In the genomic region with DNA sequence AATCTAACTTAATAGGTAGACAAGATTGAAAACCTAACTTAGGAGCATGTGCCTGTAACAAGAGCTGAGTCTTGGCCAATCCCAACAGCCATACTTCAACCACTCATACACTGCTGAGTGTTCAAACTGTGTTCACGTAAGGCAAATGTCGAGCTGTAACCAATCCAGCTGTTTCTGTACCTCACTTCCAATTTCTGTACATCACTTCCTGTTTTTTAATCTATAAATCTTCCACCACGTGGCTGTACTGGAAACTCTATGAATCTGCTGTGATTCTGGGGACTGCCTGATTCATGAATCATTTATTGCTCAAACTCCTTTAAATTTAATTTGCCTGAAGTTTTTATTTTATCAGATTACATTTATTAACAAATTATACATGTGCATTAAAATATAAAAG, we compare ENCODE assay signal across 11 cellular contexts. TPM values are rescaled to one million over a fixed set of nuclear protein-coding genes. Genes with fewer than 3 reads are reported as not detected.
DNase-seq lines count a peak whose midpoint lies in the region; ATAC-seq lines count a peak whose summit lies in the region.
"Had no signal": no experiment of that assay in that cellular context is flagged by ENCODE, and none has a peak within 500 bp of the region (broad histone marks: within the 10 kb centered on the region; RNA-seq: fewer than 3 reads in every experiment).

No MANE protein-coding gene starts in this region.

- CTCF ChIA-PET in activated CD4-positive, alpha-beta T cell treated with anti-CD3 and anti-CD28 coated beads, Interleukin-2, amount 10 ng/mL, durations not matched to agents 7 days and 5 days (lab: Charles Lee) = no interaction called here

- no peak overlapping the region for H3K4me3 Mint-ChIP-seq in activated CD4-positive, alpha-beta T cell treated with anti-CD3 and anti-CD28 coated beads, Interleukin-2, amount 10 ng/mL, durations not matched to agents 24 days and 14 days
- H3K4me3 Mint-ChIP-seq in activated CD4-positive, alpha-beta T cell treated with anti-CD3 and anti-CD28 coated beads, Interleukin-2, amount 10 ng/mL, durations not matched to agents 7 days and 5 days = no peak overlapping the region
- H3K4me3 Mint-ChIP-seq in activated naive CD8-positive, alpha-beta T cell treated with anti-CD3 and anti-CD28 coated beads for 36 hours = no peak overlapping the region
- no peak overlapping the region for H3K4me3 Mint-ChIP-seq in naive B cell
- H3K4me3 Mint-ChIP-seq: immature natural killer cell had no signal

- no peak for DNase-seq in activated CD4-positive, alpha-beta T cell treated with anti-CD3 and anti-CD28 coated beads, Interleukin-2, amount 10 ng/mL, durations not matched to agents 24 days and 14 days
- no peak for DNase-seq in activated CD4-positive, alpha-beta T cell treated with anti-CD3 and anti-CD28 coated beads, Interleukin-2, amount 10 ng/mL, durations not matched to agents 7 days and 5 days
- DNase-seq in LHCN-M2 (ENCODE audit: low read depth) (peak; percentile 46), naive B cell (no peak), NCI-H187 (lab: John Stamatoyannopoulos, UW) (no peak)
- DNase-seq in activated naive CD8-positive, alpha-beta T cell treated with anti-CD3 and anti-CD28 coated beads for 36 hours = no peak
- DNase-seq: effector CD8-positive, alpha-beta T cell; immature natural killer cell; NCI-H774 had no signal

- no peaks in the 10 kb centered on the region for H3K27me3 Mint-ChIP-seq in activated CD4-positive, alpha-beta T cell treated with anti-CD3 and anti-CD28 coated beads, Interleukin-2, amount 10 ng/mL, durations not matched to agents 24 days and 14 days
- no peaks in the 10 kb centered on the region for H3K27me3 Mint-ChIP-seq in activated CD4-positive, alpha-beta T cell treated with anti-CD3 and anti-CD28 coated beads, Interleukin-2, amount 10 ng/mL, durations not matched to agents 7 days and 5 days
- H3K27me3 Mint-ChIP-seq in activated naive CD8-positive, alpha-beta T cell treated with anti-CD3 and anti-CD28 coated beads for 36 hours = no peaks in the 10 kb centered on the region
- H3K27me3 Mint-ChIP-seq in naive B cell = peaks cover 0 to 8% (median 0%) of the 10 kb centered on the region in 3 donors

- ATAC-seq in naive B cell (ENCODE audit: low read depth in 2 of 2) (peak; percentile 30 to 41), GM21360 (IDR thresholded peaks at IDR 0.05; ENCODE audit: unreplicated experiment) (no peak), HG03175 (IDR thresholded peaks at IDR 0.05; ENCODE audit: unreplicated experiment) (no peak)

- peak overlapping the region; percentile 28 for H3K27ac Mint-ChIP-seq in activated CD4-positive, alpha-beta T cell treated with anti-CD3 and anti-CD28 coated beads, Interleukin-2, amount 10 ng/mL, durations not matched to agents 24 days and 14 days
- H3K27ac Mint-ChIP-seq in activated CD4-positive, alpha-beta T cell treated with anti-CD3 and anti-CD28 coated beads, Interleukin-2, amount 10 ng/mL, durations not matched to agents 7 days and 5 days = no peak overlapping the region
- peak overlapping the region; percentile 78 for H3K27ac Mint-ChIP-seq in activated naive CD8-positive, alpha-beta T cell treated with anti-CD3 and anti-CD28 coated beads for 36 hours
- no peak overlapping the region for H3K27ac Mint-ChIP-seq in naive B cell

- H3K9me3 Mint-ChIP-seq in activated CD4-positive, alpha-beta T cell treated with anti-CD3 and anti-CD28 coated beads, Interleukin-2, amount 10 ng/mL, durations not matched to agents 24 days and 14 days = peaks cover 10% of the 10 kb centered on the region
- peaks cover 9% of the 10 kb centered on the region for H3K9me3 Mint-ChIP-seq in activated CD4-positive, alpha-beta T cell treated with anti-CD3 and anti-CD28 coated beads, Interleukin-2, amount 10 ng/mL, durations not matched to agents 7 days and 5 days
- peaks cover 18% of the 10 kb centered on the region for H3K9me3 Mint-ChIP-seq in activated naive CD8-positive, alpha-beta T cell treated with anti-CD3 and anti-CD28 coated beads for 36 hours
- H3K9me3 Mint-ChIP-seq in naive B cell = peaks cover 0 to 2% (median 0%) of the 10 kb centered on the region in 7 donors
- H3K9me3 Mint-ChIP-seq: immature natural killer cell had no signal

- POLR2A ChIA-PET in activated CD4-positive, alpha-beta T cell treated with anti-CD3 and anti-CD28 coated beads, Interleukin-2, amount 10 ng/mL, durations not matched to agents 7 days and 5 days (lab: Charles Lee) = no interaction called here

- H3K36me3 Mint-ChIP-seq in activated CD4-positive, alpha-beta T cell treated with anti-CD3 and anti-CD28 coated beads, Interleukin-2, amount 10 ng/mL, durations not matched to agents 24 days and 14 days (ENCODE audit: low read depth) = peaks cover 6% of the 10 kb centered on the region
- peaks cover 5% of the 10 kb centered on the region for H3K36me3 Mint-ChIP-seq in activated CD4-positive, alpha-beta T cell treated with anti-CD3 and anti-CD28 coated beads, Interleukin-2, amount 10 ng/mL, durations not matched to agents 7 days and 5 days (ENCODE audit: low read depth)
- peaks cover 30% of the 10 kb centered on the region for H3K36me3 Mint-ChIP-seq in activated naive CD8-positive, alpha-beta T cell treated with anti-CD3 and anti-CD28 coated beads for 36 hours
- H3K36me3 Mint-ChIP-seq in naive B cell = no peaks in the 10 kb centered on the region
- H3K36me3 Mint-ChIP-seq: immature natural killer cell had no signal

- peaks cover 27% of the 10 kb centered on the region for H3K4me1 Mint-ChIP-seq in activated CD4-positive, alpha-beta T cell treated with anti-CD3 and anti-CD28 coated beads, Interleukin-2, amount 10 ng/mL, durations not matched to agents 24 days and 14 days
- H3K4me1 Mint-ChIP-seq in activated CD4-positive, alpha-beta T cell treated with anti-CD3 and anti-CD28 coated beads, Interleukin-2, amount 10 ng/mL, durations not matched to agents 7 days and 5 days = peaks cover 35% of the 10 kb centered on the region
- peaks cover 44% of the 10 kb centered on the region for H3K4me1 Mint-ChIP-seq in activated naive CD8-positive, alpha-beta T cell treated with anti-CD3 and anti-CD28 coated beads for 36 hours
- peaks cover 0 to 3% (median 1%) of the 10 kb centered on the region in 3 donors for H3K4me1 Mint-ChIP-seq in naive B cell

- intact Hi-C loops in activated CD4-positive, alpha-beta T cell treated with anti-CD3 and anti-CD28 coated beads, Interleukin-2, amount 10 ng/mL, durations not matched to agents 24 days and 14 days (cut with micrococcal nuclease) = no loop called here

RNA-seq across cellular contexts. Expression of a gene that starts 44.6 kb away (rescaled TPM):
- total RNA-seq in activated CD4-positive, alpha-beta T cell treated with anti-CD3 and anti-CD28 coated beads, Interleukin-2, amount 10 ng/mL, durations not matched to agents 24 days and 14 days = 9.5 and 10.7 TPM in 2 replicates
- 10 to 100 TPM in 1 of 2 experiments, 1 to 10 TPM in 1; 8.7 to 11.1 TPM for total RNA-seq in activated CD4-positive, alpha-beta T cell treated with anti-CD3 and anti-CD28 coated beads, Interleukin-2, amount 10 ng/mL, durations not matched to agents 7 days and 5 days
- total RNA-seq in LHCN-M2 (2014; rRNA removed) = 80.0 and 82.5 TPM in 2 replicates
- 20.6 TPM for polyA plus RNA-seq in LHCN-M2 (2012)
- total RNA-seq in activated naive CD8-positive, alpha-beta T cell treated with anti-CD3 and anti-CD28 coated beads for 36 hours = 10 to 100 TPM; 13.3 to 15.4 TPM
- polyA plus RNA-seq in naive B cell (ENCODE audit: low read depth in 6 of 6) = under 1 TPM in 5 of 6 donors, not detected in 1; 0.18 to 0.68 (median 0.25) TPM

Comparison
In these comparisons a context has a peak if more than half of its experiments do, and no peak if none do; other contexts are left out.
1. H3K27ac Mint-ChIP-seq: peak in activated CD4-positive, alpha-beta T cell treated with anti-CD3 and anti-CD28 coated beads, Interleukin-2, amount 10 ng/mL, durations not matched to agents 24 days and 14 days (single experiment) and activated naive CD8-positive, alpha-beta T cell treated with anti-CD3 and anti-CD28 coated beads for 36 hours (single experiment); none in activated CD4-positive, alpha-beta T cell treated with anti-CD3 and anti-CD28 coated beads, Interleukin-2, amount 10 ng/mL, durations not matched to agents 7 days and 5 days (single experiment) and naive B cell (0 of 6).
2. ATAC-seq: peak in naive B cell (2 of 2); none in GM21360 (single experiment) and HG03175 (single experiment).